ENCODE assay signal across 1 cellular context in the genomic region with DNA sequence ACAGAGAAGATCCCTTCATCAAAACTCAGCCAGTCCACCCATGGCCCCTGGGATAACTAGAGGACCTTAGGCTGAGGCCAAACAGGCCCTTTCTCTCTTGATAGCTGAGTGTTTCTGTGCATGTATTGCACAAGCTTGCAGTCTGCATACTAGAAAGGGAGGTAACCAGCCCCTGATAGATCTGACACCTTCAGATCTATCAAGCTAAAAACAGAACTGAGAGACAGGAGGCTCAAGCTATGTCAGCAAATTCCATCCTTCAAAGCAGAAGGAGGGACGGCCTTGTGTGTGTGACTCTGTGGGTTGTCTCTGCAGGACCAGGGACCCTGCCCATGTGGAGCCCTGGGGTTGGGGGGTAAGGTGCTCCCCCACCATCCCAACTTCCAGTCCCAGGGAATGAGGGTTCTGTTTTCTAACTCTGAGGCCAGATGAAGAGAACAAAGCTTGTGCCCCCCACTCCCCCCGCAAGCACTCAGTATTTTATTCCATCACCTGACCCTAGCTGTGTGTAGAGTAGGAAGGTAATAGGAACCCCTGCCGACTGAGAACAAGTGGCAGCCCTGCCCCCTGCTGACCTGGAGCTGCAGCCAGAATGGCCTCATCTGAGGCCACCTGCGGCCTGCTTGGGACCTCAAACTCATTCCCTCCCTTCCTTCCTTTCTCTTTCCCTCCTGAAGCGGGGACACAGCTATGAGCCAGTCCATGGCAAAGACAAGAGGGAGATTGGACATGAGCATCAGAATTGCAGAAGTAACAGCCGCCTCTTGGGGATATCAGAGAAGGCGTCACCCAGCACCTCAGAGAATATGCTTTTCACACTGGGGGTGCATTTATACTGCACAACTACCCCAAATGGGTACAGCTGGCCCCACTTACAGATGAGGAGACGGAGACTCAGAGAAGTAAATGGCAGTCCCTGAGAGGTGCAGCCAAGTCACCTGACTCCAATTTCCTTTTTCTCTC.
TF ChIP-seq lines count a peak whose summit lies in the region.

No MANE protein-coding gene starts in this region.

TF ChIP-seq in GM23338, 12 proteins besides CTCF, POLR2A, EP300 and RAD21 (continued from another document):
- TF ChIP-seq, protein P1, sequence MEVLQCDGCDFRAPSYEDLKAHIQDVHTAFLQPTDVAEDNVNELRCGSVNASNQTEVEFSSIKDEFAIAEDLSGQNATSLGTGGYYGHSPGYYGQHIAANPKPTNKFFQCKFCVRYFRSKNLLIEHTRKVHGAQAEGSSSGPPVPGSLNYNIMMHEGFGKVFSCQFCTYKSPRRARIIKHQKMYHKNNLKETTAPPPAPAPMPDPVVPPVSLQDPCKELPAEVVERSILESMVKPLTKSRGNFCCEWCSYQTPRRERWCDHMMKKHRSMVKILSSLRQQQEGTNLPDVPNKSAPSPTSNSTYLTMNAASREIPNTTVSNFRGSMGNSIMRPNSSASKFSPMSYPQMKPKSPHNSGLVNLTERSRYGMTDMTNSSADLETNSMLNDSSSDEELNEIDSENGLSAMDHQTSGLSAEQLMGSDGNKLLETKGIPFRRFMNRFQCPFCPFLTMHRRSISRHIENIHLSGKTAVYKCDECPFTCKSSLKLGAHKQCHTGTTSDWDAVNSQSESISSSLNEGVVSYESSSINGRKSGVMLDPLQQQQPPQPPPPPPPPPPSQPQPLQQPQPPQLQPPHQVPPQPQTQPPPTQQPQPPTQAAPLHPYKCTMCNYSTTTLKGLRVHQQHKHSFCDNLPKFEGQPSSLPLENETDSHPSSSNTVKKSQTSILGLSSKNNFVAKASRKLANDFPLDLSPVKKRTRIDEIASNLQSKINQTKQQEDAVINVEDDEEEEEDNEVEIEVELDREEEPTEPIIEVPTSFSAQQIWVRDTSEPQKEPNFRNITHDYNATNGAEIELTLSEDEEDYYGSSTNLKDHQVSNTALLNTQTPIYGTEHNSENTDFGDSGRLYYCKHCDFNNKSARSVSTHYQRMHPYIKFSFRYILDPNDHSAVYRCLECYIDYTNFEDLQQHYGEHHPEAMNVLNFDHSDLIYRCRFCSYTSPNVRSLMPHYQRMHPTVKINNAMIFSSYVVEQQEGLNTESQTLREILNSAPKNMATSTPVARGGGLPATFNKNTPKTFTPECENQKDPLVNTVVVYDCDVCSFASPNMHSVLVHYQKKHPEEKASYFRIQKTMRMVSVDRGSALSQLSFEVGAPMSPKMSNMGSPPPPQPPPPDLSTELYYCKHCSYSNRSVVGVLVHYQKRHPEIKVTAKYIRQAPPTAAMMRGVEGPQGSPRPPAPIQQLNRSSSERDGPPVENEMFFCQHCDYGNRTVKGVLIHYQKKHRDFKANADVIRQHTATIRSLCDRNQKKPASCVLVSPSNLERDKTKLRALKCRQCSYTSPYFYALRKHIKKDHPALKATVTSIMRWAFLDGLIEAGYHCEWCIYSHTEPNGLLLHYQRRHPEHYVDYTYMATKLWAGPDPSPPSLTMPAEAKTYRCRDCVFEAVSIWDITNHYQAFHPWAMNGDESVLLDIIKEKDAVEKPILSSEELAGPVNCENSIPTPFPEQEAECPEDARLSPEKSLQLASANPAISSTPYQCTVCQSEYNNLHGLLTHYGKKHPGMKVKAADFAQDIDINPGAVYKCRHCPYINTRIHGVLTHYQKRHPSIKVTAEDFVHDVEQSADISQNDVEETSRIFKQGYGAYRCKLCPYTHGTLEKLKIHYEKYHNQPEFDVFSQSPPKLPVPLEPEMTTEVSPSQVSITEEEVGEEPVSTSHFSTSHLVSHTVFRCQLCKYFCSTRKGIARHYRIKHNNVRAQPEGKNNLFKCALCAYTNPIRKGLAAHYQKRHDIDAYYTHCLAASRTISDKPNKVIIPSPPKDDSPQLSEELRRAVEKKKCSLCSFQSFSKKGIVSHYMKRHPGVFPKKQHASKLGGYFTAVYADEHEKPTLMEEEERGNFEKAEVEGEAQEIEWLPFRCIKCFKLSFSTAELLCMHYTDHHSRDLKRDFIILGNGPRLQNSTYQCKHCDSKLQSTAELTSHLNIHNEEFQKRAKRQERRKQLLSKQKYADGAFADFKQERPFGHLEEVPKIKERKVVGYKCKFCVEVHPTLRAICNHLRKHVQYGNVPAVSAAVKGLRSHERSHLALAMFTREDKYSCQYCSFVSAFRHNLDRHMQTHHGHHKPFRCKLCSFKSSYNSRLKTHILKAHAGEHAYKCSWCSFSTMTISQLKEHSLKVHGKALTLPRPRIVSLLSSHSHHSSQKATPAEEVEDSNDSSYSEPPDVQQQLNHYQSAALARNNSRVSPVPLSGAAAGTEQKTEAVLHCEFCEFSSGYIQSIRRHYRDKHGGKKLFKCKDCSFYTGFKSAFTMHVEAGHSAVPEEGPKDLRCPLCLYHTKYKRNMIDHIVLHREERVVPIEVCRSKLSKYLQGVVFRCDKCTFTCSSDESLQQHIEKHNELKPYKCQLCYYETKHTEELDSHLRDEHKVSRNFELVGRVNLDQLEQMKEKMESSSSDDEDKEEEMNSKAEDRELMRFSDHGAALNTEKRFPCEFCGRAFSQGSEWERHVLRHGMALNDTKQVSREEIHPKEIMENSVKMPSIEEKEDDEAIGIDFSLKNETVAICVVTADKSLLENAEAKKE (CRISPR knock-in tag; IDR thresholded peaks at IDR 0.05) = no peak
- TF ChIP-seq ZNF331 (CRISPR knock-in tag; IDR thresholded peaks at IDR 0.05; ENCODE audit: low read depth) = no peak
- TF ChIP-seq EZH2phosphoT487 (IDR thresholded peaks at IDR 0.05; ENCODE audit: unreplicated experiment) = no peak
- no peak for TF ChIP-seq EZH2 (IDR thresholded peaks at IDR 0.05; ENCODE audit: low read depth, unreplicated experiment)
- TF ChIP-seq REST (IDR thresholded peaks at IDR 0.05; ENCODE audit: unreplicated experiment) = no peak
- no peak for TF ChIP-seq ZNF114 (CRISPR knock-in tag; IDR thresholded peaks at IDR 0.05)
- TF ChIP-seq CREB1 (CRISPR knock-in tag; IDR thresholded peaks at IDR 0.05; ENCODE audit: low read depth) = no peak
